Comparison of ENCODE assay signal across 9 cellular contexts in genomic region chr1:109391626-109392025, GRCh38. TPM values are rescaled to one million over a fixed set of nuclear protein-coding genes. Genes with fewer than 3 reads are reported as not detected.
A peak's percentile ranks its signal among the peaks of the same experiment; 100 is the strongest.
DNase-seq lines count a peak whose midpoint lies in the region; ATAC-seq and TF ChIP-seq lines count a peak whose summit lies in the region.
"Had no signal": no experiment of that assay in that cellular context is flagged by ENCODE, and none has a peak within 500 bp of the region (broad histone marks: within the 10 kb centered on the region; RNA-seq: fewer than 3 reads in every experiment).

No MANE protein-coding gene starts in this region.

- peak overlapping the region in 1 of 6 donors; percentile 28 for H3K27ac Mint-ChIP-seq in naive B cell
- H3K27ac Mint-ChIP-seq in natural killer cell treated with Interleukin-12 subunit alpha and Interleukin-12 subunit beta and Interleukin-15 and Interleukin-18, amount 100 ng/mL, for 72 hours: no peak overlapping the region
- H3K27ac Mint-ChIP-seq: activated naive CD8-positive, alpha-beta T cell had no signal

- H3K27ac ChIP-seq in GM23248 (peak overlapping the region; percentile 61), OCI-LY3 (ENCODE audit: low read length) (no peak overlapping the region)

- TF ChIP-seq CTCF in OCI-LY3 (IDR thresholded peaks at IDR 0.05; ENCODE audit: low read depth, low read length): no peak

- peaks cover 32 to 44% (median 32%) of the 10 kb centered on the region in 3 donors for H3K4me1 Mint-ChIP-seq in naive B cell
- peaks cover 10 to 11% of the 10 kb centered on the region in 2 donors for H3K4me1 Mint-ChIP-seq in natural killer cell treated with Interleukin-12 subunit alpha and Interleukin-12 subunit beta and Interleukin-15 and Interleukin-18, amount 100 ng/mL, for 72 hours (ENCODE audit: low read depth in 2 of 2)

- H3K27me3 Mint-ChIP-seq in naive B cell: peaks cover 68 to 76% (median 71%) of the 10 kb centered on the region in 3 donors
- H3K27me3 Mint-ChIP-seq in natural killer cell treated with Interleukin-12 subunit alpha and Interleukin-12 subunit beta and Interleukin-15 and Interleukin-18, amount 100 ng/mL, for 72 hours: peaks cover 35 to 65% of the 10 kb centered on the region in 2 donors

- no peaks in the 10 kb centered on the region for H3K9me2 ChIP-seq in GM23248 (ENCODE audit: insufficient read depth)

- H3K27me3 ChIP-seq in GM23248 (replicated peaks; ENCODE audit: insufficient read depth) (no peaks in the 10 kb centered on the region), OCI-LY3 (ENCODE audit: low read depth, low read length) (peaks cover 40% of the 10 kb centered on the region)

- no peaks in the 10 kb centered on the region for H3K36me3 ChIP-seq in GM23248 (ENCODE audit: low read depth)
- H3K36me3 ChIP-seq in OCI-LY3 (replicated peaks; ENCODE audit: low read depth, low read length): no peaks in the 10 kb centered on the region

- H3K79me2 ChIP-seq in GM23248 (ENCODE audit: insufficient read depth) (peaks cover 13% of the 10 kb centered on the region), OCI-LY3 (ENCODE audit: low read length) (no peaks in the 10 kb centered on the region)

- H3K9ac ChIP-seq in GM23248 (peak overlapping the region; percentile 68), OCI-LY3 (ENCODE audit: low read length) (no peak overlapping the region)

- peaks cover 0 to 7% of the 10 kb centered on the region in 2 donors for H3K36me3 Mint-ChIP-seq in naive B cell
- H3K36me3 Mint-ChIP-seq in natural killer cell treated with Interleukin-12 subunit alpha and Interleukin-12 subunit beta and Interleukin-15 and Interleukin-18, amount 100 ng/mL, for 72 hours: no peaks in the 10 kb centered on the region
- H3K36me3 Mint-ChIP-seq: activated naive CD8-positive, alpha-beta T cell had no signal

- H4K20me1 ChIP-seq in GM23248 (ENCODE audit: insufficient read depth) (no peaks in the 10 kb centered on the region), OCI-LY3 (ENCODE audit: insufficient read depth, low read length) (no peaks in the 10 kb centered on the region)

- H3K4me2 ChIP-seq in GM23248 (ENCODE audit: unreplicated experiment): peak overlapping the region; percentile 82
- peak overlapping the region; percentile 66 for H3K4me2 ChIP-seq in OCI-LY3 (ENCODE audit: low read length)

- H3K9me3 ChIP-seq in GM23248 (ENCODE audit: low read depth): no peaks in the 10 kb centered on the region
- H3K9me3 ChIP-seq in OCI-LY3 (ENCODE audit: insufficient read depth, low read length): no peaks in the 10 kb centered on the region

- peak overlapping the region; percentile 60 for H3K4me3 ChIP-seq in GM23248
- H3K4me3 ChIP-seq in OCI-LY3 (ENCODE audit: low read length): peak overlapping the region; percentile 42

- ATAC-seq in GM18498 (IDR thresholded peaks at IDR 0.05; ENCODE audit: unreplicated experiment): peak; percentile 72
- peak; percentile 79 to 83 for ATAC-seq in naive B cell (ENCODE audit: low read depth in 2 of 2)
- ATAC-seq in natural killer cell treated with Interleukin-12 subunit alpha and Interleukin-12 subunit beta and Interleukin-15 and Interleukin-18, amount 100 ng/mL, for 72 hours: no peak

- in situ Hi-C loops in GM23248 (cut with MboI): no loop called here

- H3K9me3 Mint-ChIP-seq in naive B cell: peaks cover 0 to 7% (median 0%) of the 10 kb centered on the region in 7 donors
- H3K9me3 Mint-ChIP-seq in natural killer cell treated with Interleukin-12 subunit alpha and Interleukin-12 subunit beta and Interleukin-15 and Interleukin-18, amount 100 ng/mL, for 72 hours: no peaks in the 10 kb centered on the region

- peaks cover 35% of the 10 kb centered on the region for H3F3A ChIP-seq in GM23248 (ENCODE audit: insufficient read depth)

- peaks cover 39% of the 10 kb centered on the region for H3K4me1 ChIP-seq in GM23248 (ENCODE audit: insufficient read depth)
- peaks cover 40% of the 10 kb centered on the region for H3K4me1 ChIP-seq in OCI-LY3 (ENCODE audit: low read length)

- H2AFZ ChIP-seq in GM23248 (peak overlapping the region; percentile 88), OCI-LY3 (ENCODE audit: low read depth, low read length) (no peak overlapping the region)

- DNase-seq in GM23248: no peak
- DNase-seq in naive B cell: peak; percentile 51
- DNase-seq in dermis blood vessel endothelial cell: no peak
- DNase-seq in natural killer cell treated with Interleukin-12 subunit alpha and Interleukin-12 subunit beta and Interleukin-15 and Interleukin-18, amount 100 ng/mL, for 72 hours (ENCODE audit: low spot score): no peak
- DNase-seq in hepatic stellate cell (ENCODE audit: low spot score): no peak
- no peak for DNase-seq in LoVo (ENCODE audit: low spot score)

- peak overlapping the region in 6 of 8 donors; percentile 4 to 61 (median 36) for H3K4me3 Mint-ChIP-seq in naive B cell
- no peak overlapping the region for H3K4me3 Mint-ChIP-seq in natural killer cell treated with Interleukin-12 subunit alpha and Interleukin-12 subunit beta and Interleukin-15 and Interleukin-18, amount 100 ng/mL, for 72 hours
- H3K4me3 Mint-ChIP-seq: activated naive CD8-positive, alpha-beta T cell had no signal

RNA-seq across cellular contexts. Expression of gene SORT1, which starts 6.1 kb away (rescaled TPM):
- 8.4 and 11.8 TPM in 2 replicates for total RNA-seq in GM23248 (2014; rRNA removed; shearing (Covaris generic))
- polyA plus RNA-seq in GM23248 (2016; fragmentation: Nextera tagmentation; extraction: Ambion mirVana) (6.7 and 7.1 TPM in 2 replicates), naive B cell (ENCODE audit: low read depth in 6 of 6) (1 to 10 TPM in 1 of 6 donors, under 1 TPM in 3, not detected in 2; 0.16 to 1.3 (median 0.34) TPM)
- total RNA-seq in dermis blood vessel endothelial cell: 16.7 and 17.4 TPM in 2 replicates
- total RNA-seq in natural killer cell treated with Interleukin-12 subunit alpha and Interleukin-12 subunit beta and Interleukin-15 and Interleukin-18, amount 100 ng/mL, for 72 hours: 1 to 10 TPM; 5.8 to 7.9 TPM

RNA-seq across cellular contexts. Expression of gene PSMA5, which starts 34.6 kb away (rescaled TPM):
- total RNA-seq in GM23248 (2014; rRNA removed; shearing (Covaris generic)): 38.8 and 53.7 TPM in 2 replicates
- polyA plus RNA-seq in GM23248 (2016; fragmentation: Nextera tagmentation; extraction: Ambion mirVana): 89.7 and 94.5 TPM in 2 replicates
- 10 to 100 TPM; 35.5 to 57.3 (median 51.0) TPM for polyA plus RNA-seq in naive B cell (ENCODE audit: low read depth in 6 of 6)
- total RNA-seq in dermis blood vessel endothelial cell: 45.3 and 55.1 TPM in 2 replicates
- total RNA-seq in natural killer cell treated with Interleukin-12 subunit alpha and Interleukin-12 subunit beta and Interleukin-15 and Interleukin-18, amount 100 ng/mL, for 72 hours: 100 to 1,000 TPM; 194 to 201 TPM

Comparison
In these comparisons a context has a peak if more than half of its experiments do, and no peak if none do; other contexts are left out.
1. ATAC-seq: peak in GM18498 (single experiment) and naive B cell (2 of 2); none in natural killer cell treated with Interleukin-12 subunit alpha and Interleukin-12 subunit beta and Interleukin-15 and Interleukin-18, amount 100 ng/mL, for 72 hours (0 of 2).